In the genomic region with DNA sequence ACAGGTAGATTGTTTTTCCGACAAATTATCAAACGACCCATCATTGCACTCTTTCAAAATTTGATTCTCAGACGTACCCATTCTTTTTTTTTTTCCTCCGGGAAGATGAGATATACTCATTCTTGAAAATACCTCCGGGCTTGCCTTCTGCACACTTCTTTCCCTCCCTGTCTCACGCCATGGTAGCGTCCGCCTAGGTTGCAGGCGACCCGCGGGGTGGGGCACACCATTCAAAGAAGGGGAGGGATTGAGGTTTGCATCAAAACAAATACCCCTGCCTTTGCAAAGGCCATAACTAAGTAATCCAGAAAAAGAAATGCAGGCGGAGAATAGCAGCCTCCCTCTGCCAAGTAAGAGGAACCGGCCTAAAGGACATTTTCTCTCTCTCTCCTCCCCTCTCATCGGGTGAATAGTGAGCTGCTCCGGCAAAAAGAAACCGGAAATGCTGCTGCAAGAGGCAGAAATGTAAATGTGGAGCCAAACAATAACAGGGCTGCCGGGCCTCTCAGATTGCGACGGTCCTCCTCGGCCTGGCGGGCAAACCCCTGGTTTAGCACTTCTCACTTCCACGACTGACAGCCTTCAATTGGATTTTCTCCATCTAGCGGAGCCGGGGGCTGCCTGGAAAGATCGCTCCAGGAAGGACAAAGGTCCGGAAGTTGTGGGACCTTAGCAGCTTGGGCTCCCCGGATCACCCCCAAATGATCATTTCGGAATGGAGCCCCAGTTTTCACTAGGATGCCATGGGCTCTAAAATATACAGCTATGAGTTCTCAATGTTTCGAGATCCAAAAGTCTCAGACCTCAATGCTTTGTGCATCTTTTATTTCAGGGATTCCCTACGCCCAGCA, we compare ENCODE assay signal across 8 cellular contexts. TPM values are rescaled to one million over a fixed set of nuclear protein-coding genes. Genes with fewer than 3 reads are reported as not detected.
DNase-seq lines count a peak whose midpoint lies in the region; ATAC-seq and TF ChIP-seq lines count a peak whose summit lies in the region.

No MANE protein-coding gene starts in this region.

- H3K9me3 Mint-ChIP-seq in CD8-positive, alpha-beta T cell = no peaks in the 10 kb centered on the region

- no peaks in the 10 kb centered on the region for H3K27me3 ChIP-seq in CD8-positive, alpha-beta T cell (ENCODE audit: insufficient read depth, low read length)
- no peaks in the 10 kb centered on the region for H3K27me3 ChIP-seq in NT2/D1 (ENCODE audit: insufficient read depth, insufficient read length)

- H3K9ac ChIP-seq in NT2/D1 (ENCODE audit: insufficient read length, low read depth) = peak overlapping the region; percentile 94

- H3K27ac Mint-ChIP-seq in CD8-positive, alpha-beta T cell = peak overlapping the region; percentile 100

- no peak for TF ChIP-seq CTCF in CD8-positive, alpha-beta T cell (IDR thresholded peaks at IDR 0.05)
- no peak for TF ChIP-seq CTCF in GM20000 (IDR thresholded peaks at IDR 0.05; ENCODE audit: extremely low read depth, missing control alignments)
- no peak for TF ChIP-seq CTCF in mucosa of descending colon (IDR thresholded peaks at IDR 0.05)

- H3K4me3 Mint-ChIP-seq in CD8-positive, alpha-beta T cell = peak overlapping the region; percentile 97

- H3K36me3 Mint-ChIP-seq in CD8-positive, alpha-beta T cell = peaks cover 37% of the 10 kb centered on the region

- peak; percentile 50 for ATAC-seq in CD8-positive, alpha-beta T cell
- ATAC-seq in mucosa of descending colon = peak; percentile 67

- DNase-seq in CD8-positive, alpha-beta T cell = peak; percentile 68 to 89 (median 76)
- DNase-seq in GM20000 (ENCODE audit: low spot score) = peak; percentile 77
- peak; percentile 88 for DNase-seq in HT-29 (ENCODE audit: low spot score)
- peak; percentile 60 for DNase-seq in NT2/D1 (ENCODE audit: low read depth, low spot score)
- peak; percentile 72 for DNase-seq in activated CD8-positive, alpha-beta memory T cell treated with anti-CD3 and anti-CD28 coated beads, Interleukin-2, amount 50 U/mL, for 4 hours
- DNase-seq in epidermal melanocyte (ENCODE audit: insufficient read length, low spot score) = peak; percentile 44
- DNase-seq in mucosa of descending colon = peak; percentile 81 to 86 (median 82)
- DNase-seq in stimulated activated CD8-positive, alpha-beta memory T cell treated with anti-CD3 and anti-CD28 coated beads, Interleukin-4, amount 100 ng/mL, for 1 hour (ENCODE audit: low read depth in 2 of 2, low spot score in 1 of 2) = peak; percentile 57 to 58

- H3K36me3 ChIP-seq in CD8-positive, alpha-beta T cell (ENCODE audit: insufficient read depth, low read length) = no peaks in the 10 kb centered on the region
- peaks cover 25% of the 10 kb centered on the region for H3K36me3 ChIP-seq in NT2/D1 (ENCODE audit: insufficient read depth, insufficient read length, low read length)
- H3K36me3 ChIP-seq in mucosa of descending colon (ENCODE audit: low read depth) = no peaks in the 10 kb centered on the region

- H3K27ac ChIP-seq in CD8-positive, alpha-beta T cell (ENCODE audit: low read depth, low read length) = peak overlapping the region; percentile 98

- no peaks in the 10 kb centered on the region for H3K9me3 ChIP-seq in CD8-positive, alpha-beta T cell (ENCODE audit: low read length)
- H3K9me3 ChIP-seq in NT2/D1 (ENCODE audit: insufficient read depth, low read length) (no peaks in the 10 kb centered on the region), mucosa of descending colon (no peaks in the 10 kb centered on the region)

- no peaks in the 10 kb centered on the region for H3K27me3 Mint-ChIP-seq in CD8-positive, alpha-beta T cell (ENCODE audit: low read depth)

- intact Hi-C loops in CD8-positive, alpha-beta T cell (cut with DNase I, micrococcal nuclease) = loop anchor here (1.0 to 10.0 kb wide), 24 partner anchors 36 to 1201 kb away; partner anchors contain the start of genes EIF5A (in 2 of the 2), KCTD11 (in 2 of the 2), NAA38 (in 2 of the 2) and TMEM95 (in 2 of the 2)
- intact Hi-C loops in mucosa of descending colon (cut with DNase I, micrococcal nuclease) = loop anchor here in 1 of 2 donors (10.0 kb wide), 1 partner anchor 52 kb away; the partner anchor contains the start of gene SHBG

- peak overlapping the region; percentile 81 for H3K4me3 ChIP-seq in CD8-positive, alpha-beta T cell (ENCODE audit: low read depth, low read length)
- peak overlapping the region; percentile 89 for H3K4me3 ChIP-seq in NT2/D1 (ENCODE audit: insufficient read length, low read depth)
- H3K4me3 ChIP-seq in mucosa of descending colon = peak overlapping the region; percentile 72

- H3K4me1 ChIP-seq in CD8-positive, alpha-beta T cell (ENCODE audit: insufficient read depth, low read length) = peaks cover 32% of the 10 kb centered on the region
- H3K4me1 ChIP-seq in NT2/D1 (ENCODE audit: insufficient read depth, insufficient read length) (peaks cover 1% of the 10 kb centered on the region), mucosa of descending colon (ENCODE audit: low read depth) (peaks cover 23% of the 10 kb centered on the region)

- CTCF ChIA-PET in CD8-positive, alpha-beta T cell (lab: Charles Lee) = interaction anchor here (0.7 to 4.3 kb wide), 25 partner anchors 9 to 640 kb away, joined by 3 to 32 read pairs (median 4); partner anchors contain the start of genes CD68, FXR2, MPDU1 and SAT2

- H3K4me1 Mint-ChIP-seq in CD8-positive, alpha-beta T cell (ENCODE audit: low read depth) = peaks cover 42% of the 10 kb centered on the region

- POLR2A ChIA-PET in CD8-positive, alpha-beta T cell (lab: Charles Lee) = interaction anchor here (0.7 to 5.8 kb wide), 51 partner anchors 11 to 690 kb away, joined by 3 to 67 read pairs (median 5); partner anchors contain the start of genes ACADVL, ACAP1, ATP1B2 and CNTROB

RNA-seq across cellular contexts. Expression of gene TP53, which starts 0.8 kb away (rescaled TPM):
- 10 to 100 TPM; 22.3 to 25.3 TPM for total RNA-seq in CD8-positive, alpha-beta T cell
- total RNA-seq in HT-29 (2014; rRNA removed; shearing (Covaris generic)) = 57.1 and 61.0 TPM in 2 replicates
- total RNA-seq in mucosa of descending colon = 10 to 100 TPM; 33.9 to 75.2 (median 57.0) TPM

RNA-seq across cellular contexts. Expression of gene WRAP53, which starts 1.8 kb away (rescaled TPM):
- 1 to 10 TPM; 5.2 to 6.6 TPM for total RNA-seq in CD8-positive, alpha-beta T cell
- 18.5 and 23.0 TPM in 2 replicates for total RNA-seq in HT-29 (2014; rRNA removed; shearing (Covaris generic))
- 1 to 10 TPM; 5.1 to 9.9 (median 5.8) TPM for total RNA-seq in mucosa of descending colon

RNA-seq across cellular contexts. Expression of gene EFNB3, which starts 18.6 kb away (rescaled TPM):
- not detected for total RNA-seq in CD8-positive, alpha-beta T cell
- total RNA-seq in HT-29 (2014; rRNA removed; shearing (Covaris generic)) = not detected in 2 replicates
- 1 to 10 TPM in 1 of 3 donors, under 1 TPM in 2; 0.31 to 1.3 (median 0.35) TPM for total RNA-seq in mucosa of descending colon

RNA-seq across cellular contexts. Expression of gene DNAH2, which starts 31.1 kb away (rescaled TPM):
- not detected for total RNA-seq in CD8-positive, alpha-beta T cell
- 0.21 TPM in 1 of 2 replicates, not detected in the other for total RNA-seq in HT-29 (2014; rRNA removed; shearing (Covaris generic))
- under 1 TPM; 0.19 to 0.70 (median 0.29) TPM for total RNA-seq in mucosa of descending colon

RNA-seq across cellular contexts. Expression of gene ATP1B2, which starts 35.7 kb away (rescaled TPM):
- total RNA-seq in CD8-positive, alpha-beta T cell = under 1 TPM in 1 of 2 experiments, not detected in 1; 0.22 TPM
- not detected in 2 replicates for total RNA-seq in HT-29 (2014; rRNA removed; shearing (Covaris generic))
- 1 to 10 TPM in 1 of 3 donors, under 1 TPM in 2; 0.41 to 8.7 (median 0.67) TPM for total RNA-seq in mucosa of descending colon

Comparison
In these comparisons a context has a peak if more than half of its experiments do, and no peak if none do; other contexts are left out.
1. Peak in every context shown above with its lines: DNase-seq, ATAC-seq, H3K4me3 ChIP-seq and H3K27ac ChIP-seq.